Comparison of ENCODE assay signal across 8 cellular contexts in genomic region chr2:84022810-84023431, GRCh38.
DNase-seq lines count a peak whose midpoint lies in the region; ATAC-seq, FAIRE-seq and TF ChIP-seq lines count a peak whose summit lies in the region.

No MANE protein-coding gene starts in this region.

- CTCF ChIA-PET in AG04449 (lab: Yijun Ruan, JAX), result interaction anchor here (0.6 to 2.6 kb wide), 14 partner anchors 9 to 402 kb away, joined by 3 to 20 read pairs (median 5); no protein-coding TSS in a partner anchor

- no peak for TF ChIP-seq POLR2A in GM12891 (IDR thresholded peaks at IDR 0.05; ENCODE audit: low read depth, low read length)

- POLR2A ChIA-PET in AG04449 (lab: Yijun Ruan, JAX), result no interaction called here

- no peak for FAIRE-seq in GM12891 (lab: Jason Lieb, UNC)

- DNase-seq in AG04449 (ENCODE audit: low read depth, low spot score) (peak; percentile 12), ELF-1 (ENCODE audit: low read depth, low spot score) (peak; percentile 40), M059J (ENCODE audit: low read depth) (peak; percentile 41), SKM-1 (lab: John Stamatoyannopoulos, UW; ENCODE audit: unreplicated experiment) (peak; percentile 83), globus pallidus (ENCODE audit: low spot score) (peak; percentile 47), superior temporal gyrus (ENCODE audit: extremely low spot score) (peak; percentile 84), omental fat pad (ENCODE audit: low spot score) (no peak), GM12891 (ENCODE audit: insufficient read length, low spot score) (no peak)

- ATAC-seq in omental fat pad (ENCODE audit: low FRiP score), result no peak

- H3K4me3 ChIP-seq in AG04449 (ENCODE audit: low read depth, low read length), result no peak overlapping the region

- TF ChIP-seq CTCF in AG04449 (IDR thresholded peaks at IDR 0.05; ENCODE audit: insufficient read depth, low read length, missing control alignments), result peak; percentile 64
- TF ChIP-seq CTCF in omental fat pad (IDR thresholded peaks at IDR 0.05), result peak in 1 of 3 donors; percentile 15

TF ChIP-seq in GM12891, 5 proteins besides CTCF, POLR2A, EP300 and RAD21:
- TF ChIP-seq POLR2AphosphoS5 (IDR thresholded peaks at IDR 0.05; ENCODE audit: low read depth, low read length) (no peak), POU2F2 (IDR thresholded peaks at IDR 0.05; ENCODE audit: low read depth, low read length) (no peak), TAF1 (IDR thresholded peaks at IDR 0.05; ENCODE audit: low read depth, low read length) (no peak), PAX5 (IDR thresholded peaks at IDR 0.05; ENCODE audit: insufficient read depth, low read length, severe bottlenecking) (no peak), SPI1 (IDR thresholded peaks at IDR 0.05; ENCODE audit: low read depth, low read length) (no peak)

Comparison
In these comparisons a context has a peak if more than half of its experiments do, and no peak if none do; other contexts are left out.
1. DNase-seq: peak in AG04449 (single experiment), ELF-1 (single experiment), M059J (single experiment), SKM-1 (single experiment), globus pallidus (single experiment) and superior temporal gyrus (single experiment); none in omental fat pad (single experiment) and GM12891 (single experiment).